Comparison of ENCODE assay signal across 10 cellular contexts in genomic region chr1:206925116-206925736, GRCh38. TPM values are rescaled to one million over a fixed set of nuclear protein-coding genes. Genes with fewer than 3 reads are reported as not detected.
DNase-seq lines count a peak whose midpoint lies in the region; ATAC-seq and TF ChIP-seq lines count a peak whose summit lies in the region.
"Had no signal": no experiment of that assay in that cellular context is flagged by ENCODE, and none has a peak within 500 bp of the region (broad histone marks: within the 10 kb centered on the region; RNA-seq: fewer than 3 reads in every experiment).

No MANE protein-coding gene starts in this region.

- 43 to 60% (median 57%) methylated on average over 10 to 11 of the region's 11 CpGs for WGBS in spleen, 5 donors

- no peaks in the 10 kb centered on the region for H3K9me3 Mint-ChIP-seq in activated naive CD8-positive, alpha-beta T cell treated with anti-CD3 and anti-CD28 coated beads, Interleukin-2, amount 10 ng/mL, durations not matched to agents 7 days and 5 days

- H3K27me3 Mint-ChIP-seq in activated naive CD8-positive, alpha-beta T cell treated with anti-CD3 and anti-CD28 coated beads, Interleukin-2, amount 10 ng/mL, durations not matched to agents 7 days and 5 days, result no peaks in the 10 kb centered on the region

- POLR2A ChIA-PET in activated naive CD8-positive, alpha-beta T cell treated with anti-CD3 and anti-CD28 coated beads, Interleukin-2, amount 10 ng/mL, durations not matched to agents 7 days and 5 days (lab: Charles Lee), result interaction anchor here (1.0 to 2.6 kb wide), 5 partner anchors 9 to 55 kb away, joined by 3 to 10 read pairs (median 3); no protein-coding TSS in a partner anchor
- POLR2A ChIA-PET in A673 (lab: Charles Lee; ENCODE audit: low non-redundant PET), result no interaction called here

- H3K4me3 ChIP-seq in spleen (no peak overlapping the region), A673 (ENCODE audit: low read depth, low read length, poor library complexity, severe bottlenecking) (no peak overlapping the region)
- H3K4me3 ChIP-seq: thoracic aorta had no signal

- H3K4me1 ChIP-seq in spleen (peaks cover 16 to 90% (median 56%) of the 10 kb centered on the region in 6 donors), A673 (ENCODE audit: insufficient read depth, low read length, poor library complexity, severe bottlenecking) (no peaks in the 10 kb centered on the region)

- TF ChIP-seq CTCF in spleen (IDR thresholded peaks at IDR 0.05 in 8 of 11, conservative IDR thresholded peaks at IDR 0.05 in 3 of 11) (peak in 5 of 11 experiments; percentile 12 to 42 (median 19)), A673 (conservative IDR thresholded peaks at IDR 0.05; ENCODE audit: low read depth, low read length) (no peak)

- no peaks in the 10 kb centered on the region for H3K36me3 ChIP-seq in spleen
- no peaks in the 10 kb centered on the region for H3K36me3 ChIP-seq in A673 (ENCODE audit: insufficient read depth, low read length, poor library complexity, severe bottlenecking)
- H3K36me3 ChIP-seq: thoracic aorta had no signal

- H3K9me3 ChIP-seq in spleen (no peaks in the 10 kb centered on the region), A673 (ENCODE audit: low read depth, low read length, poor library complexity, severe bottlenecking) (no peaks in the 10 kb centered on the region)
- H3K9me3 ChIP-seq: thoracic aorta had no signal

- peak; percentile 78 for DNase-seq in activated effector memory CD4-positive, alpha-beta T cell treated with anti-CD3 and anti-CD28 coated beads, Interleukin-2, amount 50 U/mL, for 16 hours
- no peak for DNase-seq in activated effector memory CD4-positive, alpha-beta T cell treated with Interleukin-2 at 50 U/mL for 16 hours
- peak; percentile 17 for DNase-seq in NCI-H69 (lab: John Stamatoyannopoulos, UW)
- DNase-seq in activated naive CD8-positive, alpha-beta T cell treated with anti-CD3 and anti-CD28 coated beads, Interleukin-2, amount 10 ng/mL, durations not matched to agents 7 days and 5 days, result peak; percentile 63
- peak; percentile 91 for DNase-seq in spleen
- no peak for DNase-seq in RKO (ENCODE audit: low spot score)
- DNase-seq in A673 (ENCODE audit: low spot score), result no peak

- H3K4me3 Mint-ChIP-seq in activated naive CD8-positive, alpha-beta T cell treated with anti-CD3 and anti-CD28 coated beads, Interleukin-2, amount 10 ng/mL, durations not matched to agents 7 days and 5 days, result no peak overlapping the region

- TF ChIP-seq POLR2A in spleen (IDR thresholded peaks at IDR 0.05), result peak in 1 of 3 donors; percentile 19

- no peaks in the 10 kb centered on the region for H3K36me3 Mint-ChIP-seq in activated naive CD8-positive, alpha-beta T cell treated with anti-CD3 and anti-CD28 coated beads, Interleukin-2, amount 10 ng/mL, durations not matched to agents 7 days and 5 days

- peaks cover 24% of the 10 kb centered on the region for H3K4me1 Mint-ChIP-seq in activated naive CD8-positive, alpha-beta T cell treated with anti-CD3 and anti-CD28 coated beads, Interleukin-2, amount 10 ng/mL, durations not matched to agents 7 days and 5 days

- peak; percentile 40 for ATAC-seq in HG02623 (IDR thresholded peaks at IDR 0.05; ENCODE audit: unreplicated experiment)
- peak; percentile 60 for ATAC-seq in activated naive CD8-positive, alpha-beta T cell treated with anti-CD3 and anti-CD28 coated beads, Interleukin-2, amount 10 ng/mL, durations not matched to agents 7 days and 5 days (ENCODE audit: low read depth)

- H3K27me3 ChIP-seq in spleen (replicated peaks in 1 of 7) (no peaks in the 10 kb centered on the region), A673 (replicated peaks; ENCODE audit: insufficient read depth, low read depth, low read length, poor library complexity) (no peaks in the 10 kb centered on the region)

- BruUV-seq in A673 (replicated peaks; lab: Mats Ljungman, UMichigan), result no TSS peak

- H3K27ac ChIP-seq in spleen (peak overlapping the region; percentile 70 to 97 (median 93)), A673 (ENCODE audit: low read depth, low read length, poor library complexity, severe bottlenecking) (no peak overlapping the region)
- H3K27ac ChIP-seq: thoracic aorta had no signal

- CTCF ChIA-PET in A673 (lab: Charles Lee), result no interaction called here

- H3K27ac Mint-ChIP-seq in activated naive CD8-positive, alpha-beta T cell treated with anti-CD3 and anti-CD28 coated beads, Interleukin-2, amount 10 ng/mL, durations not matched to agents 7 days and 5 days, result no peak overlapping the region

- intact Hi-C loops in spleen (cut with DNase I; ENCODE audit: low total_unique reads), result no loop called here
- intact Hi-C loops in A673 (cut with micrococcal nuclease; ENCODE audit: unreplicated experiment), result no loop called here

RNA-seq across cellular contexts. Expression of gene FCMR, which starts 3.5 kb away (rescaled TPM):
- total RNA-seq in activated naive CD8-positive, alpha-beta T cell treated with anti-CD3 and anti-CD28 coated beads, Interleukin-2, amount 10 ng/mL, durations not matched to agents 7 days and 5 days, result 100 to 1,000 TPM; 145 to 159 TPM
- total RNA-seq in spleen (100 to 1,000 TPM; 136 to 269 (median 242) TPM), A673 (2021) (not detected in 2 replicates)
- 100 to 1,000 TPM; 165 to 229 (median 187) TPM for polyA plus RNA-seq in spleen

RNA-seq across cellular contexts. Expression of gene PIGR, which starts 21.0 kb away (rescaled TPM):
- not detected for total RNA-seq in activated naive CD8-positive, alpha-beta T cell treated with anti-CD3 and anti-CD28 coated beads, Interleukin-2, amount 10 ng/mL, durations not matched to agents 7 days and 5 days
- total RNA-seq in spleen (1 to 10 TPM in 3 of 7 donors, under 1 TPM in 4; 0.37 to 1.7 (median 0.94) TPM), A673 (2021) (not detected in 2 replicates)
- under 1 TPM; 0.13 to 0.99 (median 0.30) TPM for polyA plus RNA-seq in spleen

RNA-seq across cellular contexts. Expression of gene IL24, which starts 28.0 kb away (rescaled TPM):
- not detected for total RNA-seq in activated naive CD8-positive, alpha-beta T cell treated with anti-CD3 and anti-CD28 coated beads, Interleukin-2, amount 10 ng/mL, durations not matched to agents 7 days and 5 days
- total RNA-seq in spleen, result under 1 TPM in 2 of 7 donors, not detected in 5; 0.30 to 0.34 TPM
- 1 to 10 TPM; 1.2 to 2.0 (median 1.4) TPM for polyA plus RNA-seq in spleen
- not detected in 2 replicates for total RNA-seq in A673 (2021)
- total RNA-seq: thoracic aorta had no signal

RNA-seq across cellular contexts. Expression of gene FCAMR, which starts 45.0 kb away (rescaled TPM):
- total RNA-seq in activated naive CD8-positive, alpha-beta T cell treated with anti-CD3 and anti-CD28 coated beads, Interleukin-2, amount 10 ng/mL, durations not matched to agents 7 days and 5 days, result under 1 TPM in 1 of 2 experiments, not detected in 1; 0.22 TPM
- total RNA-seq in spleen, result 1 to 10 TPM in 1 of 7 donors, under 1 TPM in 4, not detected in 2; 0.16 to 1.0 (median 0.36) TPM
- polyA plus RNA-seq in spleen, result 1 to 10 TPM in 1 of 3 donors, under 1 TPM in 2; 0.38 to 1.3 (median 0.59) TPM
- total RNA-seq in A673 (2021), result not detected in 2 replicates
- total RNA-seq: activated CD8-positive, alpha-beta memory T cell treated with anti-CD3 and anti-CD28 coated beads for 36 hours; thoracic aorta had no signal

RNA-seq across cellular contexts. Expression of gene IL20, which starts 59.8 kb away (rescaled TPM):
- total RNA-seq in activated naive CD8-positive, alpha-beta T cell treated with anti-CD3 and anti-CD28 coated beads, Interleukin-2, amount 10 ng/mL, durations not matched to agents 7 days and 5 days, result not detected
- total RNA-seq in spleen (not detected), A673 (2021) (not detected in 2 replicates)
- not detected for polyA plus RNA-seq in spleen
- total RNA-seq: activated CD8-positive, alpha-beta memory T cell treated with anti-CD3 and anti-CD28 coated beads for 36 hours; thoracic aorta had no signal

Comparison
In these comparisons a context has a peak if more than half of its experiments do, and no peak if none do; other contexts are left out.
1. DNase-seq: peak in activated effector memory CD4-positive, alpha-beta T cell treated with anti-CD3 and anti-CD28 coated beads, Interleukin-2, amount 50 U/mL, for 16 hours (single experiment), NCI-H69 (single experiment), activated naive CD8-positive, alpha-beta T cell treated with anti-CD3 and anti-CD28 coated beads, Interleukin-2, amount 10 ng/mL, durations not matched to agents 7 days and 5 days (single experiment) and spleen (single experiment); none in activated effector memory CD4-positive, alpha-beta T cell treated with Interleukin-2 at 50 U/mL for 16 hours (single experiment), RKO (single experiment) and A673 (single experiment).
2. RNA of gene FCMR, which starts 3.5 kb away (total RNA-seq): 136 to 269 TPM in spleen and 145 to 159 TPM in activated naive CD8-positive, alpha-beta T cell treated with anti-CD3 and anti-CD28 coated beads, Interleukin-2, amount 10 ng/mL, durations not matched to agents 7 days and 5 days; not detected in A673; every median in the first group is over 100 times any median in the second.